10 cellular contexts compared by ENCODE assay signal in genomic region chr17:36149296-36149820, GRCh38. TPM values are rescaled to one million over a fixed set of nuclear protein-coding genes. Genes with fewer than 3 reads are reported as not detected.
DNase-seq lines count a peak whose midpoint lies in the region; ATAC-seq and TF ChIP-seq lines count a peak whose summit lies in the region.
"Had no signal": no experiment of that assay in that cellular context is flagged by ENCODE, and none has a peak within 500 bp of the region (broad histone marks: within the 10 kb centered on the region; RNA-seq: fewer than 3 reads in every experiment).

No MANE protein-coding gene starts in this region.

- ATAC-seq in GM21360 (IDR thresholded peaks at IDR 0.05; ENCODE audit: unreplicated experiment) = peak; percentile 21

- POLR2A ChIA-PET in activated CD4-positive, alpha-beta memory T cell treated with anti-CD3 and anti-CD28 coated beads, Interleukin-2, amount 10 ng/mL, durations not matched to agents 7 days and 5 days (lab: Charles Lee) = no interaction called here

- no peak overlapping the region for H3K4me3 ChIP-seq in prostate gland
- H3K4me3 ChIP-seq: SJSA1 had no signal

- peaks cover 26% of the 10 kb centered on the region for H3K4me1 Mint-ChIP-seq in activated CD4-positive, alpha-beta memory T cell treated with anti-CD3 and anti-CD28 coated beads, Interleukin-2, amount 10 ng/mL, durations not matched to agents 7 days and 5 days

- H3K27me3 Mint-ChIP-seq in activated CD4-positive, alpha-beta memory T cell treated with anti-CD3 and anti-CD28 coated beads, Interleukin-2, amount 10 ng/mL, durations not matched to agents 7 days and 5 days = peaks cover 44% of the 10 kb centered on the region

- H3K36me3 ChIP-seq in prostate gland = no peaks in the 10 kb centered on the region
- H3K36me3 ChIP-seq: SJSA1 had no signal

- no peaks in the 10 kb centered on the region for H3K27me3 ChIP-seq in prostate gland (replicated peaks; ENCODE audit: insufficient read depth)

- no peak overlapping the region for H3K27ac ChIP-seq in prostate gland
- H3K27ac ChIP-seq: SJSA1 had no signal

- H3K27ac Mint-ChIP-seq in activated CD4-positive, alpha-beta memory T cell treated with anti-CD3 and anti-CD28 coated beads, Interleukin-2, amount 10 ng/mL, durations not matched to agents 7 days and 5 days = no peak overlapping the region

- H3K4me3 Mint-ChIP-seq in activated CD4-positive, alpha-beta memory T cell treated with anti-CD3 and anti-CD28 coated beads, Interleukin-2, amount 10 ng/mL, durations not matched to agents 7 days and 5 days = no peak overlapping the region

- WGBS in prostate gland = 44% methylated on average over 11 of the region's 11 CpGs

- H3K9me3 ChIP-seq in prostate gland = no peaks in the 10 kb centered on the region
- H3K9me3 ChIP-seq: SJSA1 had no signal

- no peaks in the 10 kb centered on the region for H3K4me1 ChIP-seq in prostate gland (replicated peaks)
- H3K4me1 ChIP-seq: SJSA1 had no signal

- DNase-seq in OCI-M1 (lab: John Stamatoyannopoulos, UW) (peak; percentile 84), fibroblast of peridontal ligament (ENCODE audit: extremely low read depth) (peak; percentile 53), prostate gland (ENCODE audit: low spot score) (no peak), NCI-H510A treated with DMSO at 0.1 percent for 48 hours (lab: John Stamatoyannopoulos, UW) (no peak), NCI-H526 (lab: John Stamatoyannopoulos, UW) (no peak)
- DNase-seq in stimulated activated CD8-positive, alpha-beta memory T cell treated with anti-CD3 and anti-CD28 coated beads, Interleukin-4, amount 100 ng/mL, for 48 hours = peak; percentile 27
- DNase-seq in activated CD4-positive, alpha-beta memory T cell treated with anti-CD3 and anti-CD28 coated beads, Interleukin-2, amount 10 ng/mL, durations not matched to agents 7 days and 5 days = no peak

- no peak for TF ChIP-seq POLR2A in prostate gland (IDR thresholded peaks at IDR 0.05)

- no peaks in the 10 kb centered on the region for H3K36me3 Mint-ChIP-seq in activated CD4-positive, alpha-beta memory T cell treated with anti-CD3 and anti-CD28 coated beads, Interleukin-2, amount 10 ng/mL, durations not matched to agents 7 days and 5 days (ENCODE audit: low read depth)

- no peaks in the 10 kb centered on the region for H3K9me3 Mint-ChIP-seq in activated CD4-positive, alpha-beta memory T cell treated with anti-CD3 and anti-CD28 coated beads, Interleukin-2, amount 10 ng/mL, durations not matched to agents 7 days and 5 days

- intact Hi-C loops in prostate gland (cut with DNase I) = loop anchor here (10.0 kb wide), 2 partner anchors 175 to 335 kb away; partner anchors contain the start of gene ZNHIT3

- CTCF ChIA-PET in activated CD4-positive, alpha-beta memory T cell treated with anti-CD3 and anti-CD28 coated beads, Interleukin-2, amount 10 ng/mL, durations not matched to agents 7 days and 5 days (lab: Charles Lee) = interaction anchor here (0.8 to 7.8 kb wide), 13 partner anchors 13 to 548 kb away, joined by 3 to 177 read pairs (median 5); partner anchors contain the start of gene CCL16

- no peak for TF ChIP-seq CTCF in prostate gland (IDR thresholded peaks at IDR 0.05)

RNA-seq across cellular contexts. Expression of gene TBC1D3B, which starts 27.1 kb away (rescaled TPM):
- total RNA-seq in prostate gland = 1 to 10 TPM in 1 of 2 donors, under 1 TPM in 1; 0.96 to 3.9 TPM
- 1 to 10 TPM; 6.8 to 9.5 TPM for total RNA-seq in activated CD4-positive, alpha-beta memory T cell treated with anti-CD3 and anti-CD28 coated beads, Interleukin-2, amount 10 ng/mL, durations not matched to agents 7 days and 5 days

RNA-seq across cellular contexts. Expression of gene CCL4, which starts 45.7 kb away (rescaled TPM):
- total RNA-seq in prostate gland = 1 to 10 TPM in 1 of 2 donors, under 1 TPM in 1; 0.57 to 1.5 TPM
- total RNA-seq in activated CD4-positive, alpha-beta memory T cell treated with anti-CD3 and anti-CD28 coated beads, Interleukin-2, amount 10 ng/mL, durations not matched to agents 7 days and 5 days = 10 to 100 TPM; 46.8 to 50.4 TPM
- total RNA-seq: pulmonary artery endothelial cell, SJSA1 had no signal

RNA-seq across cellular contexts. Expression of gene CCL3L1, which starts 47.2 kb away (rescaled TPM):
- total RNA-seq in prostate gland = not detected
- 1 to 10 TPM; 1.7 to 1.9 TPM for total RNA-seq in activated CD4-positive, alpha-beta memory T cell treated with anti-CD3 and anti-CD28 coated beads, Interleukin-2, amount 10 ng/mL, durations not matched to agents 7 days and 5 days
- total RNA-seq: pulmonary artery endothelial cell, SJSA1 had no signal

RNA-seq across cellular contexts. Expression of gene CCL3, which starts 59.4 kb away (rescaled TPM):
- total RNA-seq in prostate gland = not detected
- 100 to 1,000 TPM; 106 to 112 TPM for total RNA-seq in activated CD4-positive, alpha-beta memory T cell treated with anti-CD3 and anti-CD28 coated beads, Interleukin-2, amount 10 ng/mL, durations not matched to agents 7 days and 5 days
- total RNA-seq: pulmonary artery endothelial cell, SJSA1 had no signal

Comparison
In these comparisons a context has a peak if more than half of its experiments do, and no peak if none do; other contexts are left out.
1. DNase-seq: peak in OCI-M1 (single experiment), fibroblast of peridontal ligament (single experiment) and stimulated activated CD8-positive, alpha-beta memory T cell treated with anti-CD3 and anti-CD28 coated beads, Interleukin-4, amount 100 ng/mL, for 48 hours (single experiment); none in prostate gland (single experiment), NCI-H510A treated with DMSO at 0.1 percent for 48 hours (single experiment), NCI-H526 (0 of 2) and activated CD4-positive, alpha-beta memory T cell treated with anti-CD3 and anti-CD28 coated beads, Interleukin-2, amount 10 ng/mL, durations not matched to agents 7 days and 5 days (single experiment).
2. RNA of gene CCL4, which starts 45.7 kb away (total RNA-seq): 46.8 to 50.4 TPM in activated CD4-positive, alpha-beta memory T cell treated with anti-CD3 and anti-CD28 coated beads, Interleukin-2, amount 10 ng/mL, durations not matched to agents 7 days and 5 days; 0.57 to 1.5 TPM in prostate gland; every median in the first group is over 10 times any median in the second.